10 cellular contexts compared by ENCODE assay signal in the genomic region with DNA sequence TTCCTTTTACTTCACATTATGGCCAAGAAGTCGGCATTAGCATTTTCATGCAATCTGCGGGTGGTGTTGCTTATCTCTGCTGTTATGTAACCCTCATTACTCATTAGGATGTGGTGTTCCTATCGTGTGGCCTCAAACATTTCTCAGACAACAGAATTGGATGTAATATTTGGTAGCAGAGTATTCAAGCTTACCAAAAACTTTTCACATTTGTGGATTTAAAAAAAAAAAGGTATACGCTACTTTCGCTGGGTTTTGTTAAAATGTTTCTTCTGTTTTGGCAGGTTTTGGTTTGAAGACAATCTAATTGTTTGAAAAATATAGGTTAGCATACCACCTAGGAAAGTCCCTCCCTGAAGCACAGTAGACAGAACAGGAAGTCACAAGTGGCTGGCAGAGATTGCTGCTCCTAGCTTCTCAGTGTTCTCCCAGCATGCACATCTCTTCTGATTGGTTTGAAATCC.
DNase-seq lines count a peak whose midpoint lies in the region; ATAC-seq and TF ChIP-seq lines count a peak whose summit lies in the region.
"Had no signal": no experiment of that assay in that cellular context is flagged by ENCODE, and none has a peak within 500 bp of the region (broad histone marks: within the 10 kb centered on the region; RNA-seq: fewer than 3 reads in every experiment).

No MANE protein-coding gene starts in this region.

- no peak for TF ChIP-seq CTCF in suprapubic skin (IDR thresholded peaks at IDR 0.05)
- TF ChIP-seq CTCF in BE2C (IDR thresholded peaks at IDR 0.05; ENCODE audit: low read depth, low read length): no peak
- TF ChIP-seq CTCF in sigmoid colon (IDR thresholded peaks at IDR 0.05): no peak

- H3K9me3 ChIP-seq in suprapubic skin (no peaks in the 10 kb centered on the region), BE2C (no peaks in the 10 kb centered on the region), sigmoid colon (no peaks in the 10 kb centered on the region)
- H3K9me3 ChIP-seq: gastrocnemius medialis had no signal

- H3K27me3 Mint-ChIP-seq in activated naive CD8-positive, alpha-beta T cell treated with anti-CD3 and anti-CD28 coated beads, Interleukin-2, amount 10 ng/mL, durations not matched to agents 7 days and 5 days: no peaks in the 10 kb centered on the region

- DNase-seq in stimulated activated CD4-positive, alpha-beta T cell treated with anti-CD3 and anti-CD28 coated beads, Interleukin-15, amount 100 ng/mL, for 24 hours: peak; percentile 9
- DNase-seq in stimulated activated CD4-positive, alpha-beta T cell treated with anti-CD3 and anti-CD28 coated beads, Interleukin-12 subunit alpha, Interleukin-12 subunit beta, amount 100 ng/mL, for 4 hours: no peak
- DNase-seq in NOMO-1 treated with DMSO at 0.1 percent for 48 hours (lab: John Stamatoyannopoulos, UW; ENCODE audit: unreplicated experiment) (peak; percentile 20), suprapubic skin (ENCODE audit: low spot score in 2 of 2) (no peak), BE2C (no peak), NCI-H2029 treated with DMSO at 0.1 percent for 48 hours (lab: John Stamatoyannopoulos, UW) (no peak), sigmoid colon (no peak)
- no peak for DNase-seq in activated naive CD8-positive, alpha-beta T cell treated with anti-CD3 and anti-CD28 coated beads, Interleukin-2, amount 10 ng/mL, durations not matched to agents 7 days and 5 days
- DNase-seq: gastrocnemius medialis had no signal

- H3K4me1 ChIP-seq in suprapubic skin (no peaks in the 10 kb centered on the region), BE2C (peaks cover 40% of the 10 kb centered on the region), sigmoid colon (no peaks in the 10 kb centered on the region)
- H3K4me1 ChIP-seq: gastrocnemius medialis had no signal

- peaks cover 3% of the 10 kb centered on the region for H3K9me3 Mint-ChIP-seq in activated naive CD8-positive, alpha-beta T cell treated with anti-CD3 and anti-CD28 coated beads, Interleukin-2, amount 10 ng/mL, durations not matched to agents 7 days and 5 days

- 45% methylated on average over 5 of the region's 5 CpGs for whole genome bisulfite sequencing in suprapubic skin
- WGBS in sigmoid colon, 2 donors: 59 to 62% methylated on average over 5 of the region's 5 CpGs

- ATAC-seq in activated naive CD8-positive, alpha-beta T cell treated with anti-CD3 and anti-CD28 coated beads, Interleukin-2, amount 10 ng/mL, durations not matched to agents 7 days and 5 days (ENCODE audit: low read depth): peak; percentile 70
- ATAC-seq: gastrocnemius medialis had no signal

- no peak for TF ChIP-seq POLR2A in suprapubic skin (IDR thresholded peaks at IDR 0.05)
- TF ChIP-seq POLR2A in sigmoid colon (IDR thresholded peaks at IDR 0.05): no peak

- H3K27ac Mint-ChIP-seq in activated naive CD8-positive, alpha-beta T cell treated with anti-CD3 and anti-CD28 coated beads, Interleukin-2, amount 10 ng/mL, durations not matched to agents 7 days and 5 days: no peak overlapping the region

- H3K27ac ChIP-seq in suprapubic skin (peak overlapping the region; percentile 37), sigmoid colon (no peak overlapping the region)
- H3K27ac ChIP-seq: gastrocnemius medialis had no signal

- TF ChIP-seq EP300 in suprapubic skin (IDR thresholded peaks at IDR 0.05): no peak
- no peak for TF ChIP-seq EP300 in sigmoid colon (IDR thresholded peaks at IDR 0.05)

- no peak overlapping the region for H3K4me3 ChIP-seq in suprapubic skin
- no peak overlapping the region for H3K4me3 ChIP-seq in BE2C (ENCODE audit: low read depth, low read length)
- no peak overlapping the region for H3K4me3 ChIP-seq in sigmoid colon
- H3K4me3 ChIP-seq: gastrocnemius medialis, skin epidermis had no signal

- no peaks in the 10 kb centered on the region for H3K27me3 ChIP-seq in suprapubic skin
- H3K27me3 ChIP-seq in BE2C: no peaks in the 10 kb centered on the region
- H3K27me3 ChIP-seq in sigmoid colon: no peaks in the 10 kb centered on the region
- H3K27me3 ChIP-seq: gastrocnemius medialis had no signal

- POLR2A ChIA-PET in activated naive CD8-positive, alpha-beta T cell treated with anti-CD3 and anti-CD28 coated beads, Interleukin-2, amount 10 ng/mL, durations not matched to agents 7 days and 5 days (lab: Charles Lee): no interaction called here

- intact Hi-C loops in sigmoid colon (cut with DNase I): no loop called here

- no peak overlapping the region for H3K4me3 Mint-ChIP-seq in activated naive CD8-positive, alpha-beta T cell treated with anti-CD3 and anti-CD28 coated beads, Interleukin-2, amount 10 ng/mL, durations not matched to agents 7 days and 5 days

- no peaks in the 10 kb centered on the region for H3K36me3 ChIP-seq in suprapubic skin
- H3K36me3 ChIP-seq in BE2C: no peaks in the 10 kb centered on the region
- H3K36me3 ChIP-seq in sigmoid colon: no peaks in the 10 kb centered on the region
- H3K36me3 ChIP-seq: gastrocnemius medialis had no signal

- peaks cover 14% of the 10 kb centered on the region for H3K4me1 Mint-ChIP-seq in activated naive CD8-positive, alpha-beta T cell treated with anti-CD3 and anti-CD28 coated beads, Interleukin-2, amount 10 ng/mL, durations not matched to agents 7 days and 5 days

- H3K36me3 Mint-ChIP-seq in activated naive CD8-positive, alpha-beta T cell treated with anti-CD3 and anti-CD28 coated beads, Interleukin-2, amount 10 ng/mL, durations not matched to agents 7 days and 5 days: no peaks in the 10 kb centered on the region

Comparison
In these comparisons a context has a peak if more than half of its experiments do, and no peak if none do; other contexts are left out.
1. DNase-seq: peak in stimulated activated CD4-positive, alpha-beta T cell treated with anti-CD3 and anti-CD28 coated beads, Interleukin-15, amount 100 ng/mL, for 24 hours (single experiment) and NOMO-1 treated with DMSO at 0.1 percent for 48 hours (single experiment); none in stimulated activated CD4-positive, alpha-beta T cell treated with anti-CD3 and anti-CD28 coated beads, Interleukin-12 subunit alpha, Interleukin-12 subunit beta, amount 100 ng/mL, for 4 hours (single experiment), activated naive CD8-positive, alpha-beta T cell treated with anti-CD3 and anti-CD28 coated beads, Interleukin-2, amount 10 ng/mL, durations not matched to agents 7 days and 5 days (single experiment), suprapubic skin (0 of 2), BE2C (single experiment), NCI-H2029 treated with DMSO at 0.1 percent for 48 hours (single experiment) and sigmoid colon (single experiment).